In the genomic region with DNA sequence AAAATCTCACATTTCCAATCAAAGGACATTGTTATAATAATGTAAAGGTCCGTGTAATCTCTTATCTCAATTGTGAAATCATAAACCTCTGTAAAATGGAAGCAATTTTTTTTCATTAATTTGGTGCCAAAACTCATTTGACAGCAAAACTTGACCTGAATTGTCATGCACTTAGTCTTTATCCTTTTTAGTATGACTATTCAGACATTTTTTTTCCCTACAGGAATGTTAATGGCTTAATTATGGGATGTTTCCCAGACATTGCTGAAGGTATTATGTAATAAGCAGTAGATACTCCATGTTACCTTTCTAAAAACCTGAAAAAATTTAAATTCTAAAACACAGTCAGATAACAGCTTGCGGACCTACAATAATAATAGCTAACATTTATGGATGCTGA, we compare ENCODE assay signal across 8 cellular contexts.
"Had no signal": no experiment of that assay in that cellular context is flagged by ENCODE, and none has a peak within 500 bp of the region (broad histone marks: within the 10 kb centered on the region; RNA-seq: fewer than 3 reads in every experiment).

No MANE protein-coding gene starts in this region.

- H3K4me3 ChIP-seq: GM23338, K562 had no signal

- ATAC-seq: GM23338, K562 had no signal

- H3K27ac Mint-ChIP-seq: GM23338, H9 had no signal

- H3K4me1 Mint-ChIP-seq: GM23338 had no signal

- H2AFZ ChIP-seq: GM23338 had no signal

- H3K4me3 Mint-ChIP-seq: GM23338, H9 had no signal

- DNase-seq: H9, HCEC 1CT, IMR-90 had no signal

- FAIRE-seq: H1, H54, HTR-8/SVneo, K562 had no signal

- H3K4me2 ChIP-seq: GM23338 had no signal

- H3K9me3 Mint-ChIP-seq: GM23338, H9 had no signal
